ENCODE assay signal across 1 cellular context in the genomic region with DNA sequence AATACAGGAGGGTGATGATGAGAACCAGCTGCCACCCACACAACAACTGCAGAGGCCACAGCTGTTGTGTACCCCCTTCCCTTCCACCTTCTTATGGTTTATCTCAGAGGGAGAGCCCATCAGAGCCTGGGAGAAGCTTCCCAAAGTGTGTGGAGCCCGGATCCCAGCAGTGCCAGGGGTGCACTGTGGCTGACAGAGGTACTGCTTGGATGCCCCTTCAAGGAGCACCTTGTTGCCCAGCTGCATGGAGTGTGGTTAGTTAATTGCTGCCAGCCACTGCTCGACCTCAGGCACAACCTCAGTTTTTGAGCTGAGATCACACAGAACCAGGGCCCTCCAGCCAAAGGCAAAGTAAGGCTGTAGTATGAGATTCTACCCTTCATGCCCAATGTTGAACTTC.
TF ChIP-seq lines count a peak whose summit lies in the region.

No MANE protein-coding gene starts in this region.

TF ChIP-seq in HepG2, 621 proteins besides CTCF, POLR2A, EP300 and RAD21:
- TF ChIP-seq, protein P1, sequence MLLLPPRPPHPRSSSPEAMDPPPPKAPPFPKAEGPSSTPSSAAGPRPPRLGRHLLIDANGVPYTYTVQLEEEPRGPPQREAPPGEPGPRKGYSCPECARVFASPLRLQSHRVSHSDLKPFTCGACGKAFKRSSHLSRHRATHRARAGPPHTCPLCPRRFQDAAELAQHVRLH (CRISPR knock-in tag; IDR thresholded peaks at IDR 0.05; ENCODE audit: borderline replicate concordance, low read depth) = no peak
- TF ChIP-seq ZNF570 (CRISPR knock-in tag; IDR thresholded peaks at IDR 0.05; ENCODE audit: borderline replicate concordance) = no peak
- no peak for TF ChIP-seq ZNF569 (CRISPR knock-in tag; IDR thresholded peaks at IDR 0.05; ENCODE audit: borderline replicate concordance)
- TF ChIP-seq KDM6A (CRISPR knock-in tag; IDR thresholded peaks at IDR 0.05; ENCODE audit: low read depth) = no peak
- no peak for TF ChIP-seq SYNCRIP (IDR thresholded peaks at IDR 0.05; ENCODE audit: insufficient read depth, low read depth, low read length)
- TF ChIP-seq CAMTA2 (CRISPR knock-in tag; IDR thresholded peaks at IDR 0.05; ENCODE audit: borderline replicate concordance) = no peak
- no peak for TF ChIP-seq NAIF1 (CRISPR knock-in tag; IDR thresholded peaks at IDR 0.05; ENCODE audit: borderline replicate concordance)
- no peak for TF ChIP-seq TOE1 (CRISPR knock-in tag; IDR thresholded peaks at IDR 0.05)
- no peak for TF ChIP-seq NFIC (IDR thresholded peaks at IDR 0.05; ENCODE audit: low read length)
- TF ChIP-seq PRDM4 (CRISPR knock-in tag; IDR thresholded peaks at IDR 0.05; ENCODE audit: borderline replicate concordance) = no peak
- TF ChIP-seq ZNF629 (CRISPR knock-in tag; conservative IDR thresholded peaks at IDR 0.05) = no peak
- no peak for TF ChIP-seq LCORL (IDR thresholded peaks at IDR 0.05)
- TF ChIP-seq LCORL (CRISPR knock-in tag; IDR thresholded peaks at IDR 0.05) = no peak
- TF ChIP-seq ZSCAN31 (CRISPR knock-in tag; IDR thresholded peaks at IDR 0.05; ENCODE audit: low read depth) = no peak
- no peak for TF ChIP-seq ZMYM4 (CRISPR knock-in tag; IDR thresholded peaks at IDR 0.05)
- TF ChIP-seq TBL1XR1 (IDR thresholded peaks at IDR 0.05; ENCODE audit: borderline replicate concordance, low read length, partially characterized antibody) = no peak
- no peak for TF ChIP-seq KMT2A (CRISPR knock-in tag; IDR thresholded peaks at IDR 0.05)
- TF ChIP-seq ARNT2 (CRISPR knock-in tag; IDR thresholded peaks at IDR 0.05; ENCODE audit: low read depth) = no peak
- TF ChIP-seq, protein P2, sequence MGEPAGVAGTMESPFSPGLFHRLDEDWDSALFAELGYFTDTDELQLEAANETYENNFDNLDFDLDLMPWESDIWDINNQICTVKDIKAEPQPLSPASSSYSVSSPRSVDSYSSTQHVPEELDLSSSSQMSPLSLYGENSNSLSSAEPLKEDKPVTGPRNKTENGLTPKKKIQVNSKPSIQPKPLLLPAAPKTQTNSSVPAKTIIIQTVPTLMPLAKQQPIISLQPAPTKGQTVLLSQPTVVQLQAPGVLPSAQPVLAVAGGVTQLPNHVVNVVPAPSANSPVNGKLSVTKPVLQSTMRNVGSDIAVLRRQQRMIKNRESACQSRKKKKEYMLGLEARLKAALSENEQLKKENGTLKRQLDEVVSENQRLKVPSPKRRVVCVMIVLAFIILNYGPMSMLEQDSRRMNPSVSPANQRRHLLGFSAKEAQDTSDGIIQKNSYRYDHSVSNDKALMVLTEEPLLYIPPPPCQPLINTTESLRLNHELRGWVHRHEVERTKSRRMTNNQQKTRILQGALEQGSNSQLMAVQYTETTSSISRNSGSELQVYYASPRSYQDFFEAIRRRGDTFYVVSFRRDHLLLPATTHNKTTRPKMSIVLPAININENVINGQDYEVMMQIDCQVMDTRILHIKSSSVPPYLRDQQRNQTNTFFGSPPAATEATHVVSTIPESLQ (CRISPR knock-in tag; conservative IDR thresholded peaks at IDR 0.05) = no peak
- TF ChIP-seq SP140L (CRISPR knock-in tag; IDR thresholded peaks at IDR 0.05; ENCODE audit: borderline replicate concordance) = no peak
- no peak for TF ChIP-seq HDAC2 (CRISPR knock-in tag; IDR thresholded peaks at IDR 0.05)
